In genomic region chr15:67839358-67839928, GRCh38 we compare ENCODE assay signal across 1 cellular context.
A peak's percentile ranks its signal among the peaks of the same experiment; 100 is the strongest.
TF ChIP-seq lines count a peak whose summit lies in the region.

No MANE protein-coding gene starts in this region.

TF ChIP-seq in K562, 482 proteins besides CTCF, POLR2A, EP300 and RAD21 (continued from another document):
- TF ChIP-seq ZNF592 (IDR thresholded peaks at IDR 0.05) = no peak
- TF ChIP-seq ATF7 (IDR thresholded peaks at IDR 0.05) = no peak
- TF ChIP-seq ARID3B (CRISPR knock-in tag; IDR thresholded peaks at IDR 0.05; ENCODE audit: borderline replicate concordance) = no peak
- no peak for TF ChIP-seq MXD1 (CRISPR knock-in tag; IDR thresholded peaks at IDR 0.05; ENCODE audit: borderline replicate concordance, poor library complexity, severe bottlenecking)
- TF ChIP-seq ZBTB34 (CRISPR knock-in tag; IDR thresholded peaks at IDR 0.05) = no peak
- TF ChIP-seq SMARCA5 (IDR thresholded peaks at IDR 0.05) = 0 out of 2 replicates have a peak, but pooled peaks have one; percentile 19
- no peak for TF ChIP-seq KLF1 (tag; IDR thresholded peaks at IDR 0.05)
- no peak for TF ChIP-seq KHSRP (IDR thresholded peaks at IDR 0.05)
- no peak for TF ChIP-seq SETDB1 (IDR thresholded peaks at IDR 0.05; ENCODE audit: low read length)
